ENCODE assay signal across 8 cellular contexts in the genomic region with DNA sequence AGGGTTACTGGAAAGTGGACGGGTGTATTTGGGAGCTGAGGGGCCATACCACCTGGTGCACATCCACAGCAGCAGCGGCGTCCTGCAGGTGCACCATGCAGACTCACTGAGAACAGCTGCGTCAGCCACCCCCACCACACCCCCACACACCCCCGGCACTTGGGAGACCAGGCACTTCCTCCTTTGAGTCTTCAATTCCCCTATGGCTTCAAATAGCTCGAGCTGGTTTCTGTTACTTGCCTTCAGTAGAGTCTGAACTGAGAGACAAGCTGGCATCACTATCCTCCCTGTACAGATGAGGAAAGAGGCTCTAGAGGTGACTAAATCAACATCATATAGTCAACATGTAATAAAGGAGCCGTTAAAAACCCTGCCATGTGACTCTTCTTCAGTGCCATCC. TPM values are rescaled to one million over a fixed set of nuclear protein-coding genes. Genes with fewer than 3 reads are reported as not detected.
DNase-seq lines count a peak whose midpoint lies in the region; ATAC-seq and TF ChIP-seq lines count a peak whose summit lies in the region.

No MANE protein-coding gene starts in this region.

- no peak overlapping the region for H3K27ac Mint-ChIP-seq in activated naive CD8-positive, alpha-beta T cell treated with anti-CD3 and anti-CD28 coated beads, Interleukin-2, amount 10 ng/mL, durations not matched to agents 7 days and 5 days
- no peak overlapping the region for H3K27ac Mint-ChIP-seq in activated naive CD8-positive, alpha-beta T cell treated with anti-CD3 and anti-CD28 coated beads for 36 hours
- H3K27ac Mint-ChIP-seq in activated T-helper 17 cell treated with anti-CD3 and anti-CD28 coated beads, Interleukin-2, amount 50 U/mL, for 72 hours, result no peak overlapping the region
- no peak overlapping the region for H3K27ac Mint-ChIP-seq in glutamatergic neuron (ENCODE audit: unreplicated experiment)

- H3K4me3 Mint-ChIP-seq in activated naive CD8-positive, alpha-beta T cell treated with anti-CD3 and anti-CD28 coated beads, Interleukin-2, amount 10 ng/mL, durations not matched to agents 7 days and 5 days, result no peak overlapping the region
- no peak overlapping the region for H3K4me3 Mint-ChIP-seq in activated naive CD8-positive, alpha-beta T cell treated with anti-CD3 and anti-CD28 coated beads for 36 hours
- H3K4me3 Mint-ChIP-seq in activated T-helper 17 cell treated with anti-CD3 and anti-CD28 coated beads, Interleukin-2, amount 50 U/mL, for 72 hours, result no peak overlapping the region
- no peak overlapping the region for H3K4me3 Mint-ChIP-seq in glutamatergic neuron (ENCODE audit: unreplicated experiment)

- H3K9me3 Mint-ChIP-seq in activated naive CD8-positive, alpha-beta T cell treated with anti-CD3 and anti-CD28 coated beads, Interleukin-2, amount 10 ng/mL, durations not matched to agents 7 days and 5 days, result no peaks in the 10 kb centered on the region
- H3K9me3 Mint-ChIP-seq in activated naive CD8-positive, alpha-beta T cell treated with anti-CD3 and anti-CD28 coated beads for 36 hours, result no peaks in the 10 kb centered on the region
- H3K9me3 Mint-ChIP-seq in activated T-helper 17 cell treated with anti-CD3 and anti-CD28 coated beads, Interleukin-2, amount 50 U/mL, for 72 hours, result no peaks in the 10 kb centered on the region
- no peaks in the 10 kb centered on the region for H3K9me3 Mint-ChIP-seq in glutamatergic neuron (ENCODE audit: unreplicated experiment)

- peak; percentile 50 for ATAC-seq in activated naive CD8-positive, alpha-beta T cell treated with anti-CD3 and anti-CD28 coated beads, Interleukin-2, amount 10 ng/mL, durations not matched to agents 7 days and 5 days (ENCODE audit: low read depth)
- ATAC-seq in HG02938 (IDR thresholded peaks at IDR 0.05; ENCODE audit: unreplicated experiment), result peak; percentile 64
- ATAC-seq in activated T-helper 17 cell treated with anti-CD3 and anti-CD28 coated beads, Interleukin-2, amount 50 U/mL, for 72 hours (replicated peaks), result peak; percentile 39

- no peak for TF ChIP-seq CTCF in glutamatergic neuron (IDR thresholded peaks at IDR 0.05; ENCODE audit: partially characterized antibody, unreplicated experiment)

- no peak for DNase-seq in activated naive CD8-positive, alpha-beta T cell treated with anti-CD3 and anti-CD28 coated beads, Interleukin-2, amount 10 ng/mL, durations not matched to agents 7 days and 5 days
- no peak for DNase-seq in activated naive CD8-positive, alpha-beta T cell treated with anti-CD3 and anti-CD28 coated beads for 36 hours
- DNase-seq in NCI-H187 (lab: John Stamatoyannopoulos, UW) (peak; percentile 83 to 87), posterior vena cava (ENCODE audit: low spot score) (peak; percentile 83), glutamatergic neuron (no peak)
- DNase-seq in stimulated activated CD4-positive, alpha-beta T cell treated with anti-CD3 and anti-CD28 coated beads, Interleukin-4, amount 100 ng/mL, for 24 hours, result no peak

- H3K36me3 Mint-ChIP-seq in activated naive CD8-positive, alpha-beta T cell treated with anti-CD3 and anti-CD28 coated beads, Interleukin-2, amount 10 ng/mL, durations not matched to agents 7 days and 5 days, result no peaks in the 10 kb centered on the region
- no peaks in the 10 kb centered on the region for H3K36me3 Mint-ChIP-seq in activated naive CD8-positive, alpha-beta T cell treated with anti-CD3 and anti-CD28 coated beads for 36 hours
- no peaks in the 10 kb centered on the region for H3K36me3 Mint-ChIP-seq in activated T-helper 17 cell treated with anti-CD3 and anti-CD28 coated beads, Interleukin-2, amount 50 U/mL, for 72 hours (ENCODE audit: low read depth)
- H3K36me3 Mint-ChIP-seq in glutamatergic neuron (ENCODE audit: unreplicated experiment), result no peaks in the 10 kb centered on the region

- H3K4me1 Mint-ChIP-seq in activated naive CD8-positive, alpha-beta T cell treated with anti-CD3 and anti-CD28 coated beads, Interleukin-2, amount 10 ng/mL, durations not matched to agents 7 days and 5 days, result peaks cover 10% of the 10 kb centered on the region
- H3K4me1 Mint-ChIP-seq in activated naive CD8-positive, alpha-beta T cell treated with anti-CD3 and anti-CD28 coated beads for 36 hours, result peaks cover 21% of the 10 kb centered on the region
- H3K4me1 Mint-ChIP-seq in activated T-helper 17 cell treated with anti-CD3 and anti-CD28 coated beads, Interleukin-2, amount 50 U/mL, for 72 hours, result peaks cover 18% of the 10 kb centered on the region
- H3K4me1 Mint-ChIP-seq in glutamatergic neuron (ENCODE audit: low read depth, unreplicated experiment), result peaks cover 30% of the 10 kb centered on the region

- intact Hi-C loops in posterior vena cava (cut with DNase I), result no loop called here

- POLR2A ChIA-PET in activated naive CD8-positive, alpha-beta T cell treated with anti-CD3 and anti-CD28 coated beads, Interleukin-2, amount 10 ng/mL, durations not matched to agents 7 days and 5 days (lab: Charles Lee), result interaction anchor here (0.6 to 1.5 kb wide), 3 partner anchors 16 to 506 kb away, joined by 3 to 5 read pairs (median 3); no protein-coding TSS in a partner anchor

- H3K27me3 Mint-ChIP-seq in activated naive CD8-positive, alpha-beta T cell treated with anti-CD3 and anti-CD28 coated beads, Interleukin-2, amount 10 ng/mL, durations not matched to agents 7 days and 5 days, result peaks cover 44% of the 10 kb centered on the region
- peaks cover 26% of the 10 kb centered on the region for H3K27me3 Mint-ChIP-seq in activated naive CD8-positive, alpha-beta T cell treated with anti-CD3 and anti-CD28 coated beads for 36 hours
- peaks cover 13% of the 10 kb centered on the region for H3K27me3 Mint-ChIP-seq in activated T-helper 17 cell treated with anti-CD3 and anti-CD28 coated beads, Interleukin-2, amount 50 U/mL, for 72 hours
- H3K27me3 Mint-ChIP-seq in glutamatergic neuron (ENCODE audit: unreplicated experiment), result peaks cover 2% of the 10 kb centered on the region

RNA-seq across cellular contexts. Expression of gene CUEDC1, which starts 15.4 kb away (rescaled TPM):
- 1 to 10 TPM in 1 of 2 experiments, under 1 TPM in 1; 0.28 to 1.2 TPM for total RNA-seq in activated naive CD8-positive, alpha-beta T cell treated with anti-CD3 and anti-CD28 coated beads, Interleukin-2, amount 10 ng/mL, durations not matched to agents 7 days and 5 days
- total RNA-seq in activated naive CD8-positive, alpha-beta T cell treated with anti-CD3 and anti-CD28 coated beads for 36 hours, result under 1 TPM; 0.14 to 0.18 TPM
- total RNA-seq in activated T-helper 17 cell treated with anti-CD3 and anti-CD28 coated beads, Interleukin-2, amount 50 U/mL, for 72 hours, result under 1 TPM; 0.15 to 0.56 TPM
- 10 to 100 TPM; 42.3 to 43.6 TPM for total RNA-seq in posterior vena cava
- total RNA-seq in glutamatergic neuron (ENCODE audit: unreplicated experiment), result 22.9 TPM

RNA-seq across cellular contexts. Expression of gene VEZF1, which starts 48.3 kb away (rescaled TPM):
- total RNA-seq in activated naive CD8-positive, alpha-beta T cell treated with anti-CD3 and anti-CD28 coated beads, Interleukin-2, amount 10 ng/mL, durations not matched to agents 7 days and 5 days, result 10 to 100 TPM; 54.0 to 57.8 TPM
- total RNA-seq in activated naive CD8-positive, alpha-beta T cell treated with anti-CD3 and anti-CD28 coated beads for 36 hours, result 10 to 100 TPM; 22.8 to 23.0 TPM
- 10 to 100 TPM; 21.4 to 29.6 TPM for total RNA-seq in activated T-helper 17 cell treated with anti-CD3 and anti-CD28 coated beads, Interleukin-2, amount 50 U/mL, for 72 hours
- 10 to 100 TPM; 56.1 to 61.8 TPM for total RNA-seq in posterior vena cava
- 88.3 TPM for total RNA-seq in glutamatergic neuron (ENCODE audit: unreplicated experiment)

Comparison
In these comparisons a context has a peak if more than half of its experiments do, and no peak if none do; other contexts are left out.
1. DNase-seq: peak in NCI-H187 (2 of 2) and posterior vena cava (single experiment); none in activated naive CD8-positive, alpha-beta T cell treated with anti-CD3 and anti-CD28 coated beads, Interleukin-2, amount 10 ng/mL, durations not matched to agents 7 days and 5 days (single experiment), activated naive CD8-positive, alpha-beta T cell treated with anti-CD3 and anti-CD28 coated beads for 36 hours (single experiment), glutamatergic neuron (single experiment) and stimulated activated CD4-positive, alpha-beta T cell treated with anti-CD3 and anti-CD28 coated beads, Interleukin-4, amount 100 ng/mL, for 24 hours (single experiment).
2. RNA of gene CUEDC1, which starts 15.4 kb away (total RNA-seq): 42.3 to 43.6 TPM in posterior vena cava and 22.9 TPM in glutamatergic neuron (single experiment); 0.28 to 1.2 TPM in activated naive CD8-positive, alpha-beta T cell treated with anti-CD3 and anti-CD28 coated beads, Interleukin-2, amount 10 ng/mL, durations not matched to agents 7 days and 5 days, 0.15 to 0.56 TPM in activated T-helper 17 cell treated with anti-CD3 and anti-CD28 coated beads, Interleukin-2, amount 50 U/mL, for 72 hours and 0.14 to 0.18 TPM in activated naive CD8-positive, alpha-beta T cell treated with anti-CD3 and anti-CD28 coated beads for 36 hours; every median in the first group is over 10 times any median in the second.
3. Peak in every context shown above with its lines, with median percentiles within 50 percentile points of each other: ATAC-seq.